16 cellular contexts compared by ENCODE assay signal in the genomic region with DNA sequence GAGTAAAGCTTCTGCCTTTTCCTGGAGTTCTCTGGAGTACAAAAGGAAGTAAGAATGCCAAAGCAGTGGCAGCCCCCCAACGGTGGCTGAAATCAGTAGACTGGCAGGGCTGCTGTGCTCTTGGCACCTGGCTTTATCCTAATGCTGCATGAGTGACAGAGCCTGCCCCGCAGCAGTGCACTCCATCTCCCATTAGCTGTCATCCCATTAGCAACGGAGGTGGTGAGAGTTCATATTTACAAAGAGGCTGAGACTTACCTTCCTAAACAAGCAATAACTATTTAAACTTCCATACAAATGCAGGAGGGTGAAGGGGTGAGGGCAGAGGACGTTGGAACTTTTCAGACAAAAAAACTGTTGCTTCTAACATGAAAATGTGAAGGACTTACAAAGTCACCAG. TPM values are rescaled to one million over a fixed set of nuclear protein-coding genes. Genes with fewer than 3 reads are reported as not detected.
DNase-seq lines count a peak whose midpoint lies in the region; ATAC-seq and TF ChIP-seq lines count a peak whose summit lies in the region.
"Had no signal": no experiment of that assay in that cellular context is flagged by ENCODE, and none has a peak within 500 bp of the region (broad histone marks: within the 10 kb centered on the region; RNA-seq: fewer than 3 reads in every experiment).

No MANE protein-coding gene starts in this region.

- no peaks in the 10 kb centered on the region for H3K9me3 ChIP-seq in right atrium auricular region

- no peak overlapping the region for H3K4me3 ChIP-seq in right atrium auricular region

- ATAC-seq in left ventricle myocardium superior = no peak
- peak; percentile 35; the same call in 1 of the 3 replicates for ATAC-seq in SK-N-SH treated with all-trans-retinoic acid at 6 μM for 48 hours

- H3K4me3 Mint-ChIP-seq in type B pancreatic cell = no peak overlapping the region
- H3K4me3 Mint-ChIP-seq in activated T-helper 2 cell treated with anti-CD3 and anti-CD28 coated beads, Interferon-gamma antibody, Interleukin-2, Interleukin-4, amounts not matched to agents 10 μg/mL and 5 μg/mL and 100 μg/mL, durations not matched to agents 14 hours and 24 hours and 36 hours (ENCODE audit: low read depth) = no peak overlapping the region
- H3K4me3 Mint-ChIP-seq: CD14-positive monocyte; T-helper 1 cell treated with Interleukin-12 subunit alpha and Interleukin-12 subunit beta and Interleukin-4 antibody, amounts not matched to agents 30 μg/mL and 1 μg/mL, for 36 hours had no signal

- H3K27ac Mint-ChIP-seq in type B pancreatic cell = peak overlapping the region; percentile 23
- H3K27ac Mint-ChIP-seq in activated T-helper 2 cell treated with anti-CD3 and anti-CD28 coated beads, Interferon-gamma antibody, Interleukin-2, Interleukin-4, amounts not matched to agents 10 μg/mL and 5 μg/mL and 100 μg/mL, durations not matched to agents 14 hours and 24 hours and 36 hours = no peak overlapping the region
- H3K27ac Mint-ChIP-seq: CD14-positive monocyte; T-helper 1 cell treated with Interleukin-12 subunit alpha and Interleukin-12 subunit beta and Interleukin-4 antibody, amounts not matched to agents 30 μg/mL and 1 μg/mL, for 36 hours had no signal

- peaks cover 2% of the 10 kb centered on the region for H3K27me3 Mint-ChIP-seq in type B pancreatic cell
- H3K27me3 Mint-ChIP-seq in activated T-helper 2 cell treated with anti-CD3 and anti-CD28 coated beads, Interferon-gamma antibody, Interleukin-2, Interleukin-4, amounts not matched to agents 10 μg/mL and 5 μg/mL and 100 μg/mL, durations not matched to agents 14 hours and 24 hours and 36 hours (ENCODE audit: low read depth) = no peaks in the 10 kb centered on the region

- DNase-seq in left ventricle myocardium superior = peak; percentile 23
- DNase-seq in right atrium auricular region (ENCODE audit: low spot score) = no peak
- peak; percentile 27 for DNase-seq in NCI-H774 (lab: John Stamatoyannopoulos, UW)
- no peak for DNase-seq in type B pancreatic cell (ENCODE audit: extremely low spot score, unreplicated experiment)
- DNase-seq in foreskin melanocyte = no peak
- DNase-seq in GM19238 (ENCODE audit: insufficient read length, low spot score) = no peak
- DNase-seq in activated T-helper 2 cell treated with anti-CD3 and anti-CD28 coated beads, Interferon-gamma antibody, Interleukin-2, Interleukin-4, amounts not matched to agents 10 μg/mL and 5 μg/mL and 100 μg/mL, durations not matched to agents 14 hours and 24 hours and 36 hours (ENCODE audit: low spot score) = no peak
- DNase-seq: COR-L47, GOT3, NCI-H1694, NCI-H2107, NCI-H345, SHP77 treated with DMSO at 0.1 percent for 48 hours had no signal

- TF ChIP-seq CTCF in right atrium auricular region (IDR thresholded peaks at IDR 0.05) (no peak), type B pancreatic cell (conservative IDR thresholded peaks at IDR 0.05) (no peak)

- H3K36me3 Mint-ChIP-seq in type B pancreatic cell = no peaks in the 10 kb centered on the region
- H3K36me3 Mint-ChIP-seq in activated T-helper 2 cell treated with anti-CD3 and anti-CD28 coated beads, Interferon-gamma antibody, Interleukin-2, Interleukin-4, amounts not matched to agents 10 μg/mL and 5 μg/mL and 100 μg/mL, durations not matched to agents 14 hours and 24 hours and 36 hours (ENCODE audit: low read depth) = no peaks in the 10 kb centered on the region
- H3K36me3 Mint-ChIP-seq: CD14-positive monocyte had no signal

- H3K27me3 ChIP-seq in right atrium auricular region = no peaks in the 10 kb centered on the region

- H3K4me1 Mint-ChIP-seq in type B pancreatic cell (ENCODE audit: unreplicated experiment) = peaks cover 6% of the 10 kb centered on the region
- no peaks in the 10 kb centered on the region for H3K4me1 Mint-ChIP-seq in activated T-helper 2 cell treated with anti-CD3 and anti-CD28 coated beads, Interferon-gamma antibody, Interleukin-2, Interleukin-4, amounts not matched to agents 10 μg/mL and 5 μg/mL and 100 μg/mL, durations not matched to agents 14 hours and 24 hours and 36 hours (ENCODE audit: low read depth)
- H3K4me1 Mint-ChIP-seq: CD14-positive monocyte had no signal

- H3K4me1 ChIP-seq in right atrium auricular region = peaks cover 0 to 11% of the 10 kb centered on the region in 2 donors

- H3K27ac ChIP-seq in right atrium auricular region = no peak overlapping the region

- H3K9me3 Mint-ChIP-seq in type B pancreatic cell = no peaks in the 10 kb centered on the region
- H3K9me3 Mint-ChIP-seq in activated T-helper 2 cell treated with anti-CD3 and anti-CD28 coated beads, Interferon-gamma antibody, Interleukin-2, Interleukin-4, amounts not matched to agents 10 μg/mL and 5 μg/mL and 100 μg/mL, durations not matched to agents 14 hours and 24 hours and 36 hours = no peaks in the 10 kb centered on the region
- H3K9me3 Mint-ChIP-seq: T-helper 1 cell treated with Interleukin-12 subunit alpha and Interleukin-12 subunit beta and Interleukin-4 antibody, amounts not matched to agents 30 μg/mL and 1 μg/mL, for 36 hours had no signal

- intact Hi-C loops in left ventricle myocardium superior (cut with micrococcal nuclease) = no loop called here
- intact Hi-C loops in activated T-helper 2 cell treated with anti-CD3 and anti-CD28 coated beads, Interferon-gamma antibody, Interleukin-2, Interleukin-4, amounts not matched to agents 10 μg/mL and 5 μg/mL and 100 μg/mL, durations not matched to agents 14 hours and 24 hours and 36 hours (cut with micrococcal nuclease) = no loop called here

- H3K36me3 ChIP-seq in right atrium auricular region = no peaks in the 10 kb centered on the region

TF ChIP-seq in SK-N-SH treated with all-trans-retinoic acid at 6 μM for 48 hours, 23 proteins besides CTCF, POLR2A, EP300 and RAD21:
- TF ChIP-seq, protein P1, sequence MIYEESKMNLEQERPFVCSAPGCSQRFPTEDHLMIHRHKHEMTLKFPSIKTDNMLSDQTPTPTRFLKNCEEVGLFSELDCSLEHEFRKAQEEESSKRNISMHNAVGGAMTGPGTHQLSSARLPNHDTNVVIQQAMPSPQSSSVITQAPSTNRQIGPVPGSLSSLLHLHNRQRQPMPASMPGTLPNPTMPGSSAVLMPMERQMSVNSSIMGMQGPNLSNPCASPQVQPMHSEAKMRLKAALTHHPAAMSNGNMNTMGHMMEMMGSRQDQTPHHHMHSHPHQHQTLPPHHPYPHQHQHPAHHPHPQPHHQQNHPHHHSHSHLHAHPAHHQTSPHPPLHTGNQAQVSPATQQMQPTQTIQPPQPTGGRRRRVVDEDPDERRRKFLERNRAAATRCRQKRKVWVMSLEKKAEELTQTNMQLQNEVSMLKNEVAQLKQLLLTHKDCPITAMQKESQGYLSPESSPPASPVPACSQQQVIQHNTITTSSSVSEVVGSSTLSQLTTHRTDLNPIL (CRISPR knock-in tag; IDR thresholded peaks at IDR 0.05; ENCODE audit: low read depth) = no peak
- TF ChIP-seq ISL1 (CRISPR knock-in tag; IDR thresholded peaks at IDR 0.05) (no peak), POU6F1 (CRISPR knock-in tag; IDR thresholded peaks at IDR 0.05; ENCODE audit: borderline replicate concordance, low read depth) (no peak), PPARA (CRISPR knock-in tag; IDR thresholded peaks at IDR 0.05; ENCODE audit: borderline replicate concordance) (no peak), ESRRG (CRISPR knock-in tag; IDR thresholded peaks at IDR 0.05) (no peak), OSR1 (CRISPR knock-in tag; IDR thresholded peaks at IDR 0.05) (no peak), GLIS3 (CRISPR knock-in tag; IDR thresholded peaks at IDR 0.05) (no peak), CSRNP3 (CRISPR knock-in tag; IDR thresholded peaks at IDR 0.05) (no peak), ZC3H10 (CRISPR knock-in tag; IDR thresholded peaks at IDR 0.05) (no peak), ZNF565 (CRISPR knock-in tag; conservative IDR thresholded peaks at IDR 0.05; ENCODE audit: low read depth) (no peak), ARNTL (CRISPR knock-in tag; IDR thresholded peaks at IDR 0.05; ENCODE audit: borderline replicate concordance, low read depth) (no peak)

RNA-seq across cellular contexts. Expression of gene SERPINI1, which starts 51.9 kb away (rescaled TPM):
- total RNA-seq in left ventricle myocardium superior (5.1 TPM), right atrium auricular region (1 to 10 TPM; 2.0 to 3.8 TPM), type B pancreatic cell (ENCODE audit: low replicate concordance) (27.2 and 33.8 TPM in 2 replicates)
- 0.46 and 0.71 TPM in 2 replicates for total RNA-seq in activated T-helper 2 cell treated with anti-CD3 and anti-CD28 coated beads, Interferon-gamma antibody, Interleukin-2, Interleukin-4, amounts not matched to agents 10 μg/mL and 5 μg/mL and 100 μg/mL, durations not matched to agents 14 hours and 24 hours and 36 hours

RNA-seq across cellular contexts. Expression of gene PDCD10, which starts 52.7 kb away (rescaled TPM):
- 34.7 TPM for total RNA-seq in left ventricle myocardium superior
- total RNA-seq in right atrium auricular region = 10 to 100 TPM; 31.8 to 40.5 TPM
- 43.3 and 58.9 TPM in 2 replicates for total RNA-seq in type B pancreatic cell (ENCODE audit: low replicate concordance)
- total RNA-seq in activated T-helper 2 cell treated with anti-CD3 and anti-CD28 coated beads, Interferon-gamma antibody, Interleukin-2, Interleukin-4, amounts not matched to agents 10 μg/mL and 5 μg/mL and 100 μg/mL, durations not matched to agents 14 hours and 24 hours and 36 hours = 73.8 and 80.9 TPM in 2 replicates

Comparison
In these comparisons a context has a peak if more than half of its experiments do, and no peak if none do; other contexts are left out.
1. DNase-seq: peak in left ventricle myocardium superior (single experiment) and NCI-H774 (single experiment); none in right atrium auricular region (single experiment), type B pancreatic cell (single experiment), foreskin melanocyte (single experiment), GM19238 (single experiment) and activated T-helper 2 cell treated with anti-CD3 and anti-CD28 coated beads, Interferon-gamma antibody, Interleukin-2, Interleukin-4, amounts not matched to agents 10 μg/mL and 5 μg/mL and 100 μg/mL, durations not matched to agents 14 hours and 24 hours and 36 hours (single experiment).